In the genomic region with DNA sequence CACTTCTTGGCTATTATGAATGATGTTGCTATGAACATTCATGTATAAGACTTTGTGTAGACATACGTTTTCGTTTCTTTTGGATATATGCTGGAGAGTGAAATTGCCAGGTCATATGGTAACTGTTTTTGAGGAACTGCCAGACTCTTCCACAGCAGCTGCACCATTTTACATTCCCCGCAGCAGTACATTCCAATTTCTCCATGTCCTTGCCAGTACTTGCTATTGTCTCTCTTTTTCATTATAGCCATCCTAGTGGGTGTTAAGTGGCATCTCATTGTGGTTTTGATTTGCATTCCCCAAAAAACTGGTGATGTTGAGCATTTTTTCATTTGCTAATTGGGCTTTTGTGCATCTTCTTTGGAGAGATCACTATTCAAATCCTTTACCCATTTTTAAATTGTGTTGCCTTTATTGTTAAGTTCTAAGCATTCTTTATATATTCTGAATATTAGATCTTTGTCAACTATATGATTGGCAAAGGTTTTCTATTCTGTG, we compare ENCODE assay signal across 1 cellular context.
TF ChIP-seq lines count a peak whose summit lies in the region.

No MANE protein-coding gene starts in this region.

TF ChIP-seq in WTC11, 78 proteins besides CTCF, POLR2A, EP300 and RAD21:
- 0 out of 2 replicates have a peak, but pooled peaks have one; percentile 50 for TF ChIP-seq TEAD1 (CRISPR knock-in tag; IDR thresholded peaks at IDR 0.05)
TF ChIP-seq in WTC11: peak in this region for 1; not testable (repeated sequence) for 77.
